ENCODE assay signal across 12 cellular contexts in the genomic region with DNA sequence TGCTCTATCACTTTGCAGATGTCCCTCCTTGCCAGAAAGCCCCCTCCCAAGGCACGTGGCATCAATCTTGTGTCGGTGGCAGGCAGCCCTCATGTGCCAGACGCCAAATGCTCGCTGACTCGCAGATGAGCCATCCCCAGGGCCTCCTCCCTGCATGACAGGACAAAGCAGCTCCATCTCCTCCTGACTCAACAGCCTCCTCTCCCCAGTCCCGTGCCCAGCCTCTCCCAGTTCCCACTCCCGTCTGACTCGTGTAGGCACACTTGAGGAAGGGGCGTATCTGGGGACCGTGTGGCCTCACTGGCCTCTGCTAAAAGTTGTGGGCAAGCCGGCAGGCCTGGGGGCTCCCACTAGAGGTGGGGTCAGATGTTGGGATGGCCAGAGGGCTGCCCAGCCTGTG.
DNase-seq lines count a peak whose midpoint lies in the region; ATAC-seq, FAIRE-seq and TF ChIP-seq lines count a peak whose summit lies in the region.
"Had no signal": no experiment of that assay in that cellular context is flagged by ENCODE, and none has a peak within 500 bp of the region (broad histone marks: within the 10 kb centered on the region; RNA-seq: fewer than 3 reads in every experiment).

No MANE protein-coding gene starts in this region.

- intact Hi-C loops in HepG2 (cut with micrococcal nuclease; ENCODE audit: unreplicated experiment), result no loop called here
- intact Hi-C loops in right lobe of liver (cut with DNase I), result loop anchor here (10.0 kb wide), 2 partner anchors 211 to 409 kb away; no protein-coding TSS in a partner anchor
- intact Hi-C loops in aorta (cut with DNase I), result loop anchor here in 1 of 2 donors (10.0 kb wide), 1 partner anchor 299 kb away; a partner anchor contains a TSS
- intact Hi-C loops in uterus (cut with DNase I; ENCODE audit: low total_unique reads), result loop anchor here (5.0 kb wide), 1 partner anchor 209 kb away; no protein-coding TSS in a partner anchor

- DNase-seq in HepG2 (ENCODE audit: low spot score) (no peak), right lobe of liver (no peak), glutamatergic neuron (no peak), aorta (peak; percentile 44 to 73), uterus (no peak)
- no peak for DNase-seq in activated effector memory CD4-positive, alpha-beta T cell treated with Interleukin-2 at 50 U/mL for 16 hours
- DNase-seq: NCI-H1417 treated with DMSO at 0.1 percent for 48 hours had no signal

- CTCF ChIA-PET in HepG2 (lab: Yijun Ruan, JAX; ENCODE audit: low intra/inter-chr PET ratio, low total read pairs), result no interaction called here

- H3K4me1 Mint-ChIP-seq in activated T-helper 17 cell treated with anti-CD3 and anti-CD28 coated beads, Interleukin-2, amount 50 U/mL, for 72 hours, result peaks cover 19% of the 10 kb centered on the region
- H3K4me1 Mint-ChIP-seq in glutamatergic neuron (ENCODE audit: low read depth, unreplicated experiment), result peaks cover 22% of the 10 kb centered on the region

- in situ Hi-C loops in HepG2 (cut with HindIII; ENCODE audit: extremely low pct_ligation_motif_present, low pct_unique_long_range_greater_than_20kb), result loop anchor here (10.0 to 25.0 kb wide), 2 partner anchors 211 to 581 kb away; no protein-coding TSS in a partner anchor

- TF ChIP-seq EP300 in HepG2 (IDR thresholded peaks at IDR 0.05; ENCODE audit: low read depth in 2 of 2, low read length in 2 of 2) (no peak), HepG2 (CRISPR knock-in tag; IDR thresholded peaks at IDR 0.05; ENCODE audit: borderline replicate concordance) (no peak)

- H3K36me3 ChIP-seq in HepG2 (replicated peaks in 1 of 2; ENCODE audit: control insufficient read depth in 1 of 2, insufficient read depth in 2 of 2, low read length in 2 of 2) (peaks cover 49 to 80% of the 10 kb centered on the region in 2 experiments), right lobe of liver (peaks cover 0 to 36% (median 17%) of the 10 kb centered on the region in 4 donors), aorta (ENCODE audit: control insufficient read depth in 1 of 2, insufficient read depth in 2 of 2, low read length in 1 of 2) (no peaks in the 10 kb centered on the region), uterus (no peaks in the 10 kb centered on the region)

- no peak overlapping the region for H3K27ac ChIP-seq in HepG2 (ENCODE audit: extremely low read length, insufficient read depth, low read length)
- H3K27ac ChIP-seq in right lobe of liver, result no peak overlapping the region
- no peak overlapping the region for H3K27ac ChIP-seq in aorta (ENCODE audit: low read depth in 1 of 2, low read length in 2 of 2)
- no peak overlapping the region for H3K27ac ChIP-seq in uterus
- H3K27ac ChIP-seq: BLaER1 treated with 17β-estradiol and CSF1 and Interleukin-3, amounts not matched to agents 10 nM and 100 nM; neutrophil had no signal

- no peak overlapping the region for H3K4me3 ChIP-seq in HepG2 (replicated peaks in 1 of 3; ENCODE audit: insufficient read depth in 1 of 3, low read depth in 2 of 3, low read length in 3 of 3)
- no peak overlapping the region for H3K4me3 ChIP-seq in right lobe of liver
- no peak overlapping the region for H3K4me3 ChIP-seq in aorta (ENCODE audit: low read length in 2 of 2)
- no peak overlapping the region for H3K4me3 ChIP-seq in uterus
- H3K4me3 ChIP-seq: BLaER1 treated with 17β-estradiol and CSF1 and Interleukin-3, amounts not matched to agents 10 nM and 100 nM; GM12878 had no signal

- H3K27me3 Mint-ChIP-seq in activated T-helper 17 cell treated with anti-CD3 and anti-CD28 coated beads, Interleukin-2, amount 50 U/mL, for 72 hours, result no peaks in the 10 kb centered on the region
- peaks cover 35% of the 10 kb centered on the region for H3K27me3 Mint-ChIP-seq in glutamatergic neuron (ENCODE audit: unreplicated experiment)

- TF ChIP-seq CTCF in HepG2 (CRISPR knock-in tag; IDR thresholded peaks at IDR 0.05), result no peak
- no peak for TF ChIP-seq CTCF in right lobe of liver (IDR thresholded peaks at IDR 0.05)
- no peak for TF ChIP-seq CTCF in glutamatergic neuron (IDR thresholded peaks at IDR 0.05; ENCODE audit: partially characterized antibody, unreplicated experiment)
- no peak for TF ChIP-seq CTCF in uterus (IDR thresholded peaks at IDR 0.05)

- no peaks in the 10 kb centered on the region for H3K4me1 ChIP-seq in HepG2 (ENCODE audit: insufficient read depth, low read length)
- H3K4me1 ChIP-seq in right lobe of liver, result no peaks in the 10 kb centered on the region
- H3K4me1 ChIP-seq in aorta (ENCODE audit: control insufficient read depth in 1 of 2, insufficient read depth in 2 of 2, low read length in 2 of 2), result no peaks in the 10 kb centered on the region
- H3K4me1 ChIP-seq in uterus, result no peaks in the 10 kb centered on the region

- no peak overlapping the region for H3K4me2 ChIP-seq in HepG2 (ENCODE audit: low read depth, low read length)
- H3K4me2 ChIP-seq: BLaER1 treated with 17β-estradiol and CSF1 and Interleukin-3, amounts not matched to agents 10 nM and 100 nM had no signal

- 91% methylated on average over 7 of the region's 11 CpGs for WGBS in HepG2 (ENCODE audit: low lambda C conversion rate)
- WGBS in right lobe of liver (ENCODE audit: insufficient coverage, low coverage, low lambda C conversion rate, missing lambda C conversion rate), result 83% methylated on average over 5 of the region's 11 CpGs
- WGBS in aorta, 2 donors, result 59 to 64% methylated on average over 11 of the region's 11 CpGs

- no peak overlapping the region for H2AFZ ChIP-seq in HepG2 (ENCODE audit: low read length)

- BruUV-seq in HepG2 (replicated peaks; lab: Mats Ljungman, UMichigan), result no TSS peak

- ATAC-seq in HepG2 (no peak), right lobe of liver (no peak), aorta (ENCODE audit: low FRiP score) (no peak), GM21515 (IDR thresholded peaks at IDR 0.05; ENCODE audit: unreplicated experiment) (no peak)
- no peak for ATAC-seq in activated T-helper 17 cell treated with anti-CD3 and anti-CD28 coated beads, Interleukin-2, amount 50 U/mL, for 72 hours (replicated peaks)
- ATAC-seq: GM12878 had no signal

- H3K79me2 ChIP-seq in HepG2 (ENCODE audit: insufficient read depth, low read length), result no peaks in the 10 kb centered on the region

- no peak for TF ChIP-seq RAD21 in HepG2 (CRISPR knock-in tag; IDR thresholded peaks at IDR 0.05)

- H3K4me3 Mint-ChIP-seq in activated T-helper 17 cell treated with anti-CD3 and anti-CD28 coated beads, Interleukin-2, amount 50 U/mL, for 72 hours, result no peak overlapping the region
- no peak overlapping the region for H3K4me3 Mint-ChIP-seq in glutamatergic neuron (ENCODE audit: unreplicated experiment)

- peaks cover 29% of the 10 kb centered on the region for H3K36me3 Mint-ChIP-seq in activated T-helper 17 cell treated with anti-CD3 and anti-CD28 coated beads, Interleukin-2, amount 50 U/mL, for 72 hours (ENCODE audit: low read depth)
- H3K36me3 Mint-ChIP-seq in glutamatergic neuron (ENCODE audit: unreplicated experiment), result peaks cover 4% of the 10 kb centered on the region

- H3K9ac ChIP-seq in HepG2 (ENCODE audit: insufficient read depth, low read depth, low read length), result no peak overlapping the region
- H3K9ac ChIP-seq: BLaER1 treated with 17β-estradiol and CSF1 and Interleukin-3, amounts not matched to agents 10 nM and 100 nM had no signal

- H3K27me3 ChIP-seq in HepG2 (ENCODE audit: control insufficient read depth in 1 of 2, insufficient read depth in 2 of 2, low read length in 2 of 2), result no peaks in the 10 kb centered on the region
- H3K27me3 ChIP-seq in right lobe of liver, result no peaks in the 10 kb centered on the region
- H3K27me3 ChIP-seq in aorta (ENCODE audit: control insufficient read depth in 1 of 2, insufficient read depth in 2 of 2, low read length in 1 of 2), result no peaks in the 10 kb centered on the region
- H3K27me3 ChIP-seq in uterus, result no peaks in the 10 kb centered on the region
- H3K27me3 ChIP-seq: BLaER1 treated with 17β-estradiol and CSF1 and Interleukin-3, amounts not matched to agents 10 nM and 100 nM; neutrophil had no signal

- TF ChIP-seq POLR2A in HepG2 (IDR thresholded peaks at IDR 0.05; ENCODE audit: insufficient read depth in 1 of 2, low read depth in 2 of 2, low read length in 2 of 2) (peak in 1 of 2 experiments; percentile 47; a peak in 2 of 4 replicates), right lobe of liver (IDR thresholded peaks at IDR 0.05) (no peak), uterus (IDR thresholded peaks at IDR 0.05) (no peak)

- H3K9me3 ChIP-seq in HepG2 (ENCODE audit: low read length) (no peaks in the 10 kb centered on the region), right lobe of liver (no peaks in the 10 kb centered on the region), aorta (ENCODE audit: control insufficient read depth, low read length) (no peaks in the 10 kb centered on the region), uterus (no peaks in the 10 kb centered on the region)
- H3K9me3 ChIP-seq: BLaER1 treated with 17β-estradiol and CSF1 and Interleukin-3, amounts not matched to agents 10 nM and 100 nM; neutrophil had no signal

- H4K20me1 ChIP-seq in HepG2 (ENCODE audit: insufficient read depth, low read length), result peaks cover 22% of the 10 kb centered on the region

- H3K27ac Mint-ChIP-seq in activated T-helper 17 cell treated with anti-CD3 and anti-CD28 coated beads, Interleukin-2, amount 50 U/mL, for 72 hours, result peak overlapping the region; percentile 85
- H3K27ac Mint-ChIP-seq in glutamatergic neuron (ENCODE audit: unreplicated experiment), result peak overlapping the region; percentile 43

- POLR2A ChIA-PET in HepG2 (lab: Yijun Ruan, JAX), result no interaction called here

- H3K9me3 Mint-ChIP-seq in activated T-helper 17 cell treated with anti-CD3 and anti-CD28 coated beads, Interleukin-2, amount 50 U/mL, for 72 hours, result no peaks in the 10 kb centered on the region
- peaks cover 38% of the 10 kb centered on the region for H3K9me3 Mint-ChIP-seq in glutamatergic neuron (ENCODE audit: unreplicated experiment)

- no peak for FAIRE-seq in HepG2 (lab: Jason Lieb, UNC)
- FAIRE-seq: GM12878 had no signal

TF ChIP-seq in HepG2, 621 proteins besides CTCF, POLR2A, EP300 and RAD21:
- TF ChIP-seq ZBTB38 (CRISPR knock-in tag; IDR thresholded peaks at IDR 0.05) (peak; percentile 30; the same call in 1 of the 2 replicates), RBM22 (optimal IDR thresholded peaks at IDR 0.05; ENCODE audit: low read length) (peak; percentile 53), AGO2 (optimal IDR thresholded peaks at IDR 0.05; ENCODE audit: low read depth, low read length) (peak; percentile 93), AKAP8 (CRISPR knock-in tag; IDR thresholded peaks at IDR 0.05) (0 out of 2 replicates have a peak, but pooled peaks have one; percentile 52)
- TF ChIP-seq, protein P1, sequence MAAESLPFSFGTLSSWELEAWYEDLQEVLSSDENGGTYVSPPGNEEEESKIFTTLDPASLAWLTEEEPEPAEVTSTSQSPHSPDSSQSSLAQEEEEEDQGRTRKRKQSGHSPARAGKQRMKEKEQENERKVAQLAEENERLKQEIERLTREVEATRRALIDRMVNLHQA (CRISPR knock-in tag; IDR thresholded peaks at IDR 0.05), result no peak

Comparison
In these comparisons a context has a peak if more than half of its experiments do, and no peak if none do; other contexts are left out.
1. DNase-seq: peak in aorta (2 of 2); none in HepG2 (single experiment), right lobe of liver (0 of 3), glutamatergic neuron (single experiment), uterus (0 of 2) and activated effector memory CD4-positive, alpha-beta T cell treated with Interleukin-2 at 50 U/mL for 16 hours (single experiment).